ENCODE assay signal across 26 cellular contexts in the genomic region with DNA sequence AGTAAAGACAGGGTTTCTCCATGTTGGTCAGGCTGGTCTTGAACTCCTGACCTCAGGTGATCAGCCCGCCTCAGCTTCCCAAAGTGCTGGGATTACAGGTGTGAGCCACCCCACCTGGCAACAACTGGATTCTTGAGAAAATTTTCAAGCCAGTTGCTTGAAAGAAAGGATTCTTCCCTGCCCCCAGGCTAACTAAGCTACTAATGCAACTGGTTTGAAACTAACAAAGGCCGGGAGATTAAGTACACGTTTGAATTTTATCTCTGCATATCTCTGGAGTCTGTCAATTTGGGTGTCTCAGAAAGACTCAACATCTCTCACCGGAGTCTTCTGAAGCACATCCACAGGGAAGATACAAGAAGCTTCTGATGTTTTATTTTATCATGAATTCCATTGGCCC.
"Had no signal": no experiment of that assay in that cellular context is flagged by ENCODE, and none has a peak within 500 bp of the region (broad histone marks: within the 10 kb centered on the region; RNA-seq: fewer than 3 reads in every experiment).

No MANE protein-coding gene starts in this region.

- H3K9me3 Mint-ChIP-seq: nephron, neural progenitor cell had no signal

- H3K9me3 ChIP-seq: esophagus squamous epithelium, heart right ventricle, lower lobe of right lung, stomach, thyroid gland, vagina had no signal

- H3K36me3 ChIP-seq: esophagus squamous epithelium, heart right ventricle, lower lobe of right lung, neural progenitor cell, stomach, thyroid gland, vagina had no signal

- ATAC-seq: heart right ventricle, left colon, left ventricle myocardium superior, lower lobe of right lung, sciatic nerve had no signal

- H3K4me3 Mint-ChIP-seq: nephron, neural progenitor cell had no signal

- H3K27me3 ChIP-seq: heart right ventricle, neural progenitor cell, thyroid gland, vagina had no signal

- H3K4me3 ChIP-seq: dorsolateral prefrontal cortex, esophagus squamous epithelium, heart right ventricle, lower lobe of right lung, neural progenitor cell, smooth muscle cell, stomach, thyroid gland, vagina had no signal

- H3K27ac ChIP-seq: dorsolateral prefrontal cortex, esophagus squamous epithelium, heart right ventricle, lower lobe of right lung, neural progenitor cell, parathyroid adenoma, stomach, thyroid gland, vagina had no signal

- DNase-seq: dorsolateral prefrontal cortex; effector CD4-positive, alpha-beta T cell; erythroblast; esophagus squamous epithelium; foreskin melanocyte; glutamatergic neuron; heart right ventricle; hippocampal formation; left colon; left ventricle myocardium superior; lower lobe of right lung; stimulated activated CD4-positive, alpha-beta T cell treated with anti-CD3 and anti-CD28 coated beads, Interleukin-12 subunit alpha, Interleukin-12 subunit beta, amount 100 ng/mL, for 4 hours; stimulated activated CD4-positive, alpha-beta T cell treated with anti-CD3 and anti-CD28 coated beads, Interleukin-1b, Interleukin-23, amount 100 ng/mL, for 48 hours; stimulated activated CD4-positive, alpha-beta T cell treated with anti-CD3 and anti-CD28 coated beads, Interleukin-4, amount 100 ng/mL, for 1 hour; stimulated activated CD8-positive, alpha-beta memory T cell treated with anti-CD3 and anti-CD28 coated beads, Interleukin-4, amount 100 ng/mL, for 48 hours; stimulated activated naive CD4-positive, alpha-beta T cell treated with Interleukin-2 at 50 U/mL for 16 hours; stomach; thyroid gland; trophoblast cell had no signal

- H3K4me1 ChIP-seq: esophagus squamous epithelium, lower lobe of right lung, parathyroid adenoma, stomach, thyroid gland, vagina had no signal

- H3K27ac Mint-ChIP-seq: nephron, neural progenitor cell, progenitor cell of endocrine pancreas had no signal

- H3K36me3 Mint-ChIP-seq: neural progenitor cell had no signal
